Comparison of ENCODE assay signal across 9 cellular contexts in genomic region chr10:12847361-12847975, GRCh38.
A peak's percentile ranks its signal among the peaks of the same experiment; 100 is the strongest.
DNase-seq lines count a peak whose midpoint lies in the region; ATAC-seq and TF ChIP-seq lines count a peak whose summit lies in the region.
"Had no signal": no experiment of that assay in that cellular context is flagged by ENCODE, and none has a peak within 500 bp of the region (broad histone marks: within the 10 kb centered on the region; RNA-seq: fewer than 3 reads in every experiment).

No MANE protein-coding gene starts in this region.

- H3K4me2 ChIP-seq in MM.1S (ENCODE audit: low read depth, low read length) = no peak overlapping the region

- ATAC-seq in stimulated activated memory B cell treated with anti-CD40 and anti-IgM and Interleukin-4, amounts not matched to agents 10 μg/mL and 1 μg/mL and 100 μg/mL, for 72 hours = no peak
- no peak for ATAC-seq in GM21423 (IDR thresholded peaks at IDR 0.05; ENCODE audit: unreplicated experiment)

- H3K4me1 Mint-ChIP-seq in stimulated activated memory B cell treated with anti-CD40 and anti-IgM and Interleukin-4, amounts not matched to agents 10 μg/mL and 1 μg/mL and 100 μg/mL, for 72 hours = no peaks in the 10 kb centered on the region

- H3K27me3 ChIP-seq in MM.1S (replicated peaks; ENCODE audit: insufficient read depth, low read length) = no peaks in the 10 kb centered on the region

- no peaks in the 10 kb centered on the region for H3K9me3 ChIP-seq in MM.1S (replicated peaks; ENCODE audit: insufficient read depth, low read length)

- H3K36me3 ChIP-seq in MM.1S (replicated peaks; ENCODE audit: insufficient read depth, low read length) = no peaks in the 10 kb centered on the region

- H3K27ac Mint-ChIP-seq in stimulated activated memory B cell treated with anti-CD40 and anti-IgM and Interleukin-4, amounts not matched to agents 10 μg/mL and 1 μg/mL and 100 μg/mL, for 72 hours = no peak overlapping the region
- H3K27ac Mint-ChIP-seq: CD4-positive, CD25-positive, alpha-beta regulatory T cell had no signal

- H3K36me3 Mint-ChIP-seq in stimulated activated memory B cell treated with anti-CD40 and anti-IgM and Interleukin-4, amounts not matched to agents 10 μg/mL and 1 μg/mL and 100 μg/mL, for 72 hours = no peaks in the 10 kb centered on the region
- H3K36me3 Mint-ChIP-seq: CD4-positive, CD25-positive, alpha-beta regulatory T cell had no signal

- no peaks in the 10 kb centered on the region for H3K9me3 Mint-ChIP-seq in stimulated activated memory B cell treated with anti-CD40 and anti-IgM and Interleukin-4, amounts not matched to agents 10 μg/mL and 1 μg/mL and 100 μg/mL, for 72 hours

- no peak overlapping the region for H2AFZ ChIP-seq in MM.1S (ENCODE audit: low read length)

- H4K20me1 ChIP-seq in MM.1S (ENCODE audit: insufficient read depth, low read length) = no peaks in the 10 kb centered on the region

- no peak overlapping the region for H3K9ac ChIP-seq in MM.1S (ENCODE audit: low read length)

- peak; percentile 71 for DNase-seq in activated CD4-positive, alpha-beta T cell treated with anti-CD3 and anti-CD28 coated beads for 48 hours
- DNase-seq in activated CD4-positive, alpha-beta T cell treated with anti-CD3 and anti-CD28 coated beads for 1 hour = no peak
- DNase-seq in MM.1S (no peak), ecto neural progenitor cell (ENCODE audit: low spot score) (peak; percentile 75), AML-193 (lab: John Stamatoyannopoulos, UW) (no peak)
- DNase-seq in stimulated activated CD4-positive, alpha-beta T cell treated with anti-CD3 and anti-CD28 coated beads, Interleukin-1b, Interleukin-23, amount 100 ng/mL, for 48 hours = peak; percentile 52

- peaks cover 65% of the 10 kb centered on the region for H3K27me3 Mint-ChIP-seq in stimulated activated memory B cell treated with anti-CD40 and anti-IgM and Interleukin-4, amounts not matched to agents 10 μg/mL and 1 μg/mL and 100 μg/mL, for 72 hours

- no peaks in the 10 kb centered on the region for H3F3A ChIP-seq in MM.1S (ENCODE audit: insufficient read depth, low read length)

- H3K4me1 ChIP-seq in MM.1S (ENCODE audit: low read length) = no peaks in the 10 kb centered on the region

- TF ChIP-seq CTCF in MM.1S (IDR thresholded peaks at IDR 0.05; ENCODE audit: low read length) = peak; percentile 20

- H3K27ac ChIP-seq in MM.1S (ENCODE audit: low read length) = no peak overlapping the region

- H3K79me2 ChIP-seq in MM.1S (ENCODE audit: low read length) = no peaks in the 10 kb centered on the region

- H3K4me3 ChIP-seq in MM.1S (ENCODE audit: low read length) = no peak overlapping the region

- no peaks in the 10 kb centered on the region for H3K9me2 ChIP-seq in MM.1S (replicated peaks; ENCODE audit: insufficient read depth, low read length)

- H3K4me3 Mint-ChIP-seq in stimulated activated memory B cell treated with anti-CD40 and anti-IgM and Interleukin-4, amounts not matched to agents 10 μg/mL and 1 μg/mL and 100 μg/mL, for 72 hours = no peak overlapping the region
- H3K4me3 Mint-ChIP-seq: CD4-positive, CD25-positive, alpha-beta regulatory T cell had no signal

Comparison
In these comparisons a context has a peak if more than half of its experiments do, and no peak if none do; other contexts are left out.
1. DNase-seq: peak in activated CD4-positive, alpha-beta T cell treated with anti-CD3 and anti-CD28 coated beads for 48 hours (single experiment), ecto neural progenitor cell (single experiment) and stimulated activated CD4-positive, alpha-beta T cell treated with anti-CD3 and anti-CD28 coated beads, Interleukin-1b, Interleukin-23, amount 100 ng/mL, for 48 hours (single experiment); none in activated CD4-positive, alpha-beta T cell treated with anti-CD3 and anti-CD28 coated beads for 1 hour (single experiment), MM.1S (single experiment) and AML-193 (0 of 2).